20 cellular contexts compared by ENCODE assay signal in genomic region chrX:81304545-81304944, GRCh38.
"Had no signal": no experiment of that assay in that cellular context is flagged by ENCODE, and none has a peak within 500 bp of the region (broad histone marks: within the 10 kb centered on the region; RNA-seq: fewer than 3 reads in every experiment).

No MANE protein-coding gene starts in this region.

- H3K27ac ChIP-seq: cardiac muscle cell, esophagus muscularis mucosa, heart right ventricle, tibial artery had no signal

- H3K4me3 ChIP-seq: cardiac muscle cell, esophagus muscularis mucosa, heart right ventricle, tibial artery had no signal

- H3K4me1 ChIP-seq: heart right ventricle had no signal

- H3K9me3 ChIP-seq: esophagus muscularis mucosa, heart right ventricle, tibial artery had no signal

- H3K36me3 ChIP-seq: cardiac muscle cell, esophagus muscularis mucosa, heart right ventricle, tibial artery had no signal

- H3K27me3 ChIP-seq: cardiac muscle cell, esophagus muscularis mucosa, heart right ventricle, tibial artery had no signal

- FAIRE-seq: endothelial cell of umbilical vein had no signal

- DNase-seq: activated CD4-positive, alpha-beta T cell treated with anti-CD3 and anti-CD28 coated beads, Interleukin-2, amount 10 ng/mL, durations not matched to agents 24 days and 14 days; activated CD8-positive, alpha-beta T cell treated with anti-CD3 and anti-CD28 coated beads for 36 hours; activated naive CD4-positive, alpha-beta T cell; activated naive CD8-positive, alpha-beta T cell treated with anti-CD3 and anti-CD28 coated beads for 36 hours; activated T-cell treated with anti-CD3 and anti-CD28 coated beads, Interleukin-2, amount 50 U/mL, for 1 hour; amniotic stem cell; dermis blood vessel endothelial cell; effector memory CD4-positive, alpha-beta T cell; heart right ventricle; immature natural killer cell; kidney glomerular epithelial cell; left ventricle myocardium superior; stimulated activated CD4-positive, alpha-beta T cell treated with anti-CD3 and anti-CD28 coated beads, Interleukin-2, amount 100 ng/mL, for 24 hours; stimulated activated naive CD8-positive, alpha-beta T cell treated with anti-CD3 and anti-CD28 coated beads, Interleukin-15, Interleukin-2, amounts not matched to agents 100 U/mL and 50 U/mL, for 24 hours; substantia nigra; tibial artery had no signal

- ATAC-seq: activated CD8-positive, alpha-beta T cell treated with anti-CD3 and anti-CD28 coated beads for 36 hours; activated T-helper 17 cell treated with anti-CD3 and anti-CD28 coated beads, Interleukin-2, amount 50 U/mL, for 72 hours; heart right ventricle; left ventricle myocardium superior; stimulated activated naive CD8-positive, alpha-beta T cell treated with anti-CD3 and anti-CD28 coated beads, Interleukin-15, Interleukin-2, amounts not matched to agents 100 U/mL and 50 U/mL, for 24 hours had no signal
